Comparison of ENCODE assay signal across 1 cellular context in genomic region chr9:87068177-87068845, GRCh38.
TF ChIP-seq lines count a peak whose summit lies in the region.

No MANE protein-coding gene starts in this region.

TF ChIP-seq in SK-N-SH treated with all-trans-retinoic acid at 6 μM for 48 hours, 23 proteins besides CTCF, POLR2A, EP300 and RAD21 (continued from another document):
- TF ChIP-seq PATZ1 (CRISPR knock-in tag; IDR thresholded peaks at IDR 0.05; ENCODE audit: borderline replicate concordance) (no peak), ESRRG (CRISPR knock-in tag; IDR thresholded peaks at IDR 0.05) (no peak), ZNF565 (CRISPR knock-in tag; conservative IDR thresholded peaks at IDR 0.05; ENCODE audit: low read depth) (no peak), TSHZ2 (CRISPR knock-in tag; IDR thresholded peaks at IDR 0.05) (no peak), ZFP3 (CRISPR knock-in tag; IDR thresholded peaks at IDR 0.05) (no peak), OSR1 (CRISPR knock-in tag; IDR thresholded peaks at IDR 0.05) (no peak), ARNTL (CRISPR knock-in tag; IDR thresholded peaks at IDR 0.05; ENCODE audit: borderline replicate concordance, low read depth) (no peak), GLIS3 (CRISPR knock-in tag; IDR thresholded peaks at IDR 0.05) (no peak), ZC3H10 (CRISPR knock-in tag; IDR thresholded peaks at IDR 0.05) (no peak), ZNF70 (CRISPR knock-in tag; IDR thresholded peaks at IDR 0.05) (no peak)
